Comparison of ENCODE assay signal across 22 cellular contexts in genomic region chr17:74769266-74769855, GRCh38. TPM values are rescaled to one million over a fixed set of nuclear protein-coding genes. Genes with fewer than 3 reads are reported as not detected.
DNase-seq lines count a peak whose midpoint lies in the region; ATAC-seq and TF ChIP-seq lines count a peak whose summit lies in the region.
"Had no signal": no experiment of that assay in that cellular context is flagged by ENCODE, and none has a peak within 500 bp of the region (broad histone marks: within the 10 kb centered on the region; RNA-seq: fewer than 3 reads in every experiment).

No MANE protein-coding gene starts in this region.

- intact Hi-C loops in heart left ventricle (cut with DNase I): loop anchor here in 2 of 10 donors (1.0 to 2.0 kb wide), 2 partner anchors 21 to 25 kb away; partner anchors contain the start of gene NHERF1 (in 1 of the 2)
- intact Hi-C loops in heart right ventricle (cut with DNase I): loop anchor here in 1 of 10 donors (2.0 kb wide), 1 partner anchor 25 kb away; no protein-coding TSS in a partner anchor
- intact Hi-C loops in left lung (cut with DNase I): no loop called here

- H3K27me3 ChIP-seq in heart left ventricle: no peaks in the 10 kb centered on the region
- no peaks in the 10 kb centered on the region for H3K27me3 ChIP-seq in heart right ventricle
- no peaks in the 10 kb centered on the region for H3K27me3 ChIP-seq in left lung
- H3K27me3 ChIP-seq: upper lobe of right lung had no signal

- H3K36me3 Mint-ChIP-seq in activated naive CD4-positive, alpha-beta T cell treated with anti-CD3 and anti-CD28 coated beads, Interleukin-2, amount 50 U/mL, for 72 hours: peaks cover 0 to 25% of the 10 kb centered on the region in 2 donors
- peaks cover 0 to 19% (median 8%) of the 10 kb centered on the region in 3 donors for H3K36me3 Mint-ChIP-seq in immature natural killer cell

- WGBS in heart left ventricle, 4 donors: 58 to 63% (median 62%) methylated on average over 5 to 6 of the region's 6 CpGs
- WGBS in heart right ventricle, 2 donors: 65 to 68% methylated on average over 6 of the region's 6 CpGs

- H3K27ac Mint-ChIP-seq in activated naive CD4-positive, alpha-beta T cell treated with anti-CD3 and anti-CD28 coated beads, Interleukin-2, amount 50 U/mL, for 72 hours: peak overlapping the region; percentile 72 to 92
- H3K27ac Mint-ChIP-seq in immature natural killer cell: peak overlapping the region in 4 of 6 donors; percentile 30 to 87 (median 80)

- H3K4me1 Mint-ChIP-seq in immature natural killer cell: peaks cover 42 to 49% of the 10 kb centered on the region in 2 donors

- H3K9me3 ChIP-seq in heart left ventricle: no peaks in the 10 kb centered on the region
- H3K9me3 ChIP-seq in heart right ventricle: no peaks in the 10 kb centered on the region
- H3K9me3 ChIP-seq in left lung: no peaks in the 10 kb centered on the region
- H3K9me3 ChIP-seq: upper lobe of right lung had no signal

- H3K4me1 ChIP-seq in heart left ventricle: peaks cover 0 to 48% (median 22%) of the 10 kb centered on the region in 12 donors
- peaks cover 8 to 46% (median 26%) of the 10 kb centered on the region in 9 donors for H3K4me1 ChIP-seq in heart right ventricle
- peaks cover 0 to 12% of the 10 kb centered on the region in 2 donors for H3K4me1 ChIP-seq in left lung
- H3K4me1 ChIP-seq: upper lobe of right lung had no signal

- peak overlapping the region in 8 of 12 donors; percentile 52 to 83 (median 74) for H3K27ac ChIP-seq in heart left ventricle
- H3K27ac ChIP-seq in heart right ventricle: peak overlapping the region in 4 of 10 donors; percentile 2 to 80 (median 72)
- H3K27ac ChIP-seq in substantia nigra (ENCODE audit: low read depth, low read length, poor library complexity, severe bottlenecking): peak overlapping the region; percentile 9
- no peak overlapping the region for H3K27ac ChIP-seq in left lung
- H3K27ac ChIP-seq: upper lobe of right lung had no signal

- no peak for TF ChIP-seq CTCF in heart left ventricle (IDR thresholded peaks at IDR 0.05)
- TF ChIP-seq CTCF in heart right ventricle (IDR thresholded peaks at IDR 0.05): no peak
- no peak for TF ChIP-seq CTCF in left lung (IDR thresholded peaks at IDR 0.05)

- H3K36me3 ChIP-seq in heart left ventricle: peaks cover 0 to 85% (median 31%) of the 10 kb centered on the region in 9 donors
- H3K36me3 ChIP-seq in heart right ventricle: peaks cover 0 to 80% (median 19%) of the 10 kb centered on the region in 9 donors
- peaks cover 0 to 82% of the 10 kb centered on the region in 2 donors for H3K36me3 ChIP-seq in left lung

- no peak for TF ChIP-seq POLR2A in heart left ventricle (IDR thresholded peaks at IDR 0.05)

- no peak overlapping the region for H3K4me3 Mint-ChIP-seq in immature natural killer cell
- H3K4me3 Mint-ChIP-seq: dendritic cell treated with granulocyte-macrophage colony-stimulating factor and Interleukin-4, amounts not matched to agents 40 ng/mL and 50 ng/mL, for 4 days; naive B cell had no signal

- no peaks in the 10 kb centered on the region for H3K9me3 Mint-ChIP-seq in activated naive CD4-positive, alpha-beta T cell treated with anti-CD3 and anti-CD28 coated beads, Interleukin-2, amount 50 U/mL, for 72 hours
- H3K9me3 Mint-ChIP-seq in immature natural killer cell: no peaks in the 10 kb centered on the region
- H3K9me3 Mint-ChIP-seq: dendritic cell treated with granulocyte-macrophage colony-stimulating factor and Interleukin-4, amounts not matched to agents 40 ng/mL and 50 ng/mL, for 4 days; naive B cell had no signal

- H3K4me3 ChIP-seq in heart left ventricle (no peak overlapping the region), heart right ventricle (no peak overlapping the region), left lung (no peak overlapping the region)
- H3K4me3 ChIP-seq: upper lobe of right lung had no signal

- DNase-seq in heart left ventricle (no peak), heart right ventricle (no peak), immature natural killer cell (no peak), substantia nigra (lab: John Stamatoyannopoulos, UW) (no peak), NCI-H510A treated with DMSO at 0.1 percent for 48 hours (lab: John Stamatoyannopoulos, UW) (no peak), left lung (no peak), NCI-H774 (lab: John Stamatoyannopoulos, UW) (no peak)
- no peak for DNase-seq in activated naive CD4-positive, alpha-beta T cell treated with anti-CD3 and anti-CD28 coated beads, Interleukin-2, amount 50 U/mL, for 72 hours (ENCODE audit: low spot score in 2 of 2)
- DNase-seq: anterior cingulate cortex; COR-L47; HCEC 1CT; hypothalamus; naive B cell; NCI-H1417 treated with DMSO at 0.1 percent for 48 hours; stimulated activated CD4-positive, alpha-beta T cell treated with anti-CD3 and anti-CD28 coated beads, Interleukin-4, amount 100 ng/mL, for 1 hour; upper lobe of right lung had no signal

- ATAC-seq in heart left ventricle (no peak), heart right ventricle (no peak), left lung (no peak)
- no peak for ATAC-seq in activated naive CD4-positive, alpha-beta T cell treated with anti-CD3 and anti-CD28 coated beads, Interleukin-2, amount 50 U/mL, for 72 hours
- ATAC-seq: upper lobe of right lung had no signal

- H3K27me3 Mint-ChIP-seq in immature natural killer cell (ENCODE audit: low read depth in 3 of 3): peaks cover 0 to 6% (median 4%) of the 10 kb centered on the region in 3 donors
- H3K27me3 Mint-ChIP-seq: dendritic cell treated with granulocyte-macrophage colony-stimulating factor and Interleukin-4, amounts not matched to agents 40 ng/mL and 50 ng/mL, for 4 days; naive B cell had no signal

RNA-seq across cellular contexts. Expression of gene NAT9, which starts 6.8 kb away (rescaled TPM):
- total RNA-seq in heart left ventricle (10 to 100 TPM in 7 of 9 donors, 1 to 10 TPM in 2; 7.9 to 22.9 (median 17.1) TPM), heart right ventricle (10 to 100 TPM; 10.6 to 25.9 (median 17.0) TPM), left lung (10 to 100 TPM; 42.8 to 45.8 TPM)
- polyA plus RNA-seq in heart left ventricle (10 to 100 TPM; 18.2 to 36.6 TPM), heart right ventricle (10 to 100 TPM; 33.6 to 42.9 TPM), immature natural killer cell (10 to 100 TPM in 1 of 3 donors, 1 to 10 TPM in 2; 4.3 to 11.2 (median 6.3) TPM)
- total RNA-seq in activated naive CD4-positive, alpha-beta T cell treated with anti-CD3 and anti-CD28 coated beads, Interleukin-2, amount 50 U/mL, for 72 hours: 10 to 100 TPM; 38.2 to 57.2 TPM

RNA-seq across cellular contexts. Expression of gene NHERF1, which starts 20.9 kb away (rescaled TPM):
- total RNA-seq in heart left ventricle: 10 to 100 TPM; 11.6 to 42.2 (median 19.2) TPM
- polyA plus RNA-seq in heart left ventricle: 10 to 100 TPM in 1 of 2 donors, 1 to 10 TPM in 1; 7.5 to 37.7 TPM
- total RNA-seq in heart right ventricle: 10 to 100 TPM in 6 of 10 donors, 1 to 10 TPM in 4; 6.7 to 33.4 (median 12.7) TPM
- polyA plus RNA-seq in heart right ventricle: 10 to 100 TPM in 1 of 2 donors, 1 to 10 TPM in 1; 6.9 to 24.5 TPM
- 100 to 1,000 TPM in 1 of 2 donors, 10 to 100 TPM in 1; 59.0 to 114 TPM for total RNA-seq in activated naive CD4-positive, alpha-beta T cell treated with anti-CD3 and anti-CD28 coated beads, Interleukin-2, amount 50 U/mL, for 72 hours
- polyA plus RNA-seq in immature natural killer cell: 1,000 to 10,000 TPM in 1 of 3 donors, 100 to 1,000 TPM in 2; 566 to 1,121 (median 751) TPM
- total RNA-seq in left lung: 10 to 100 TPM; 25.5 to 37.5 TPM

RNA-seq across cellular contexts. Expression of gene RAB37, which starts 32.3 kb away (rescaled TPM):
- total RNA-seq in heart left ventricle: 1 to 10 TPM in 8 of 9 donors, under 1 TPM in 1; 0.76 to 3.6 (median 1.7) TPM
- polyA plus RNA-seq in heart left ventricle: 1 to 10 TPM in 1 of 2 donors, under 1 TPM in 1; 0.83 to 2.0 TPM
- total RNA-seq in heart right ventricle: 1 to 10 TPM in 9 of 10 donors, under 1 TPM in 1; 0.95 to 2.8 (median 1.6) TPM
- polyA plus RNA-seq in heart right ventricle: 1 to 10 TPM in 1 of 2 donors, under 1 TPM in 1; 0.93 to 2.7 TPM
- 1 to 10 TPM; 3.4 to 4.0 TPM for total RNA-seq in activated naive CD4-positive, alpha-beta T cell treated with anti-CD3 and anti-CD28 coated beads, Interleukin-2, amount 50 U/mL, for 72 hours
- 100 to 1,000 TPM; 208 to 218 (median 212) TPM for polyA plus RNA-seq in immature natural killer cell
- total RNA-seq in left lung: 1 to 10 TPM; 3.2 to 4.8 TPM

RNA-seq across cellular contexts. Expression of gene CD300LF, which starts 56.6 kb away (rescaled TPM):
- total RNA-seq in heart left ventricle: 1 to 10 TPM in 2 of 9 donors, under 1 TPM in 5, not detected in 2; 0.20 to 7.0 (median 0.42) TPM
- polyA plus RNA-seq in heart left ventricle: under 1 TPM; 0.15 to 0.61 TPM
- 1 to 10 TPM in 1 of 10 donors, under 1 TPM in 6, not detected in 3; 0.13 to 4.5 (median 0.34) TPM for total RNA-seq in heart right ventricle
- polyA plus RNA-seq in heart right ventricle: under 1 TPM; 0.15 to 0.36 TPM
- not detected for total RNA-seq in activated naive CD4-positive, alpha-beta T cell treated with anti-CD3 and anti-CD28 coated beads, Interleukin-2, amount 50 U/mL, for 72 hours
- 1 to 10 TPM; 1.9 to 4.2 (median 2.0) TPM for polyA plus RNA-seq in immature natural killer cell
- total RNA-seq in left lung: 10 to 100 TPM; 18.7 to 26.7 TPM
- total RNA-seq: fibroblast of lung, G401, left lobe of liver, NCI-H460 had no signal
- polyA plus RNA-seq: AG04450, fibroblast of lung had no signal

Comparison
In these comparisons a context has a peak if more than half of its experiments do, and no peak if none do; other contexts are left out.
1. H3K27ac ChIP-seq: peak in heart left ventricle (8 of 12) and substantia nigra (single experiment); none in left lung (0 of 2).